ENCODE assay signal across 8 cellular contexts in the genomic region with DNA sequence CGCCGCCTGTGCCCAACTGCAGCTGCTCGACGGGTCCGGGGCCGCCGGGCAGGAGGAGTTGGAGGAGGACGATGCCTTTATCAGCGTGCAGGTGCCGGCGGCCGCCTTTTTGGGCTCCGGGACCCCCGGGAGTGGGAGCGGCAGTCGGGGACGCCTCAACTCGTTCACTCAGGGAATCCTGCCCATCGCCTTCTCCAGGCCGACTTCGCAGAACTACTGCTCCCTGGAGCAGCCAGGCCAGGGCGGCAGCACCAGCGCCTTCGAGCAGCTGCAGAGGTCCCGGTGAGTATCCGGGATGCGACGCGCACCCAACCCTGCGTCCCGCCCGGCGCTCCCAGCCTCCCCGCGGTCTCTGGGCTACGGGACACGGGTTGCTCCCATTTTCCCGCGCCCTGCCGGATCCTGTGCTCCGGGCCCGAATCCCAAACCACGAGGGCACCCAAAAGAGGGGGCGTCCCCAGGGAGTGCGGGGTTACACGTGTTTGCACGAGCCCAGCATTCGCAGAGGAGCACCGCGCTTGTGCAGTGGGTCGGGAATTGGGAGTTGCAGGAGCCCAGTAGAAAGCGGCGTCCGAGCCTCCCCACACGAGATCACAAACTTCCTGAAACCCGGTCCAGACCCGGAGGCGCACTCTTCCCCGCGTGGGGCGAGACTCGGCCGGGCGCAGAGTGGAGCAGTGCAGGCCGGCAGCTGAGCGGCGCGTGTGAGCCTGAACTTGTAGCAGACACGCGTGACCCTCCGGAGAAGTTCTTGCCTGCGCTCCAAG. TPM values are rescaled to one million over a fixed set of nuclear protein-coding genes. Genes with fewer than 3 reads are reported as not detected.
A peak's percentile ranks its signal among the peaks of the same experiment; 100 is the strongest.
DNase-seq lines count a peak whose midpoint lies in the region; ATAC-seq lines count a peak whose summit lies in the region.

No MANE protein-coding gene starts in this region.

- H2BK12ac ChIP-seq in neuronal stem cell (ENCODE audit: low read length) = no peak overlapping the region

- H3K27me3 ChIP-seq in neuronal stem cell (ENCODE audit: control insufficient read depth in 3 of 3, insufficient read depth in 3 of 3, low read depth in 1 of 3, low read length in 3 of 3) = peaks cover 13 to 31% (median 22%) of the 10 kb centered on the region in 3 experiments

- peak overlapping the region; percentile 93 for H3K18ac ChIP-seq in neuronal stem cell (ENCODE audit: low read length)

- ATAC-seq in HG03354 (IDR thresholded peaks at IDR 0.05; ENCODE audit: poor library complexity, severe bottlenecking, unreplicated experiment) = peak; percentile 34
- peak; percentile 29 for ATAC-seq in activated CD8-positive, alpha-beta T cell treated with anti-CD3 and anti-CD28 coated beads, Interleukin-2, amount 10 ng/mL, durations not matched to agents 7 days and 5 days

- H4K91ac ChIP-seq in neuronal stem cell (ENCODE audit: low read depth, low read length, poor library complexity) = no peak overlapping the region

- peak overlapping the region; percentile 27 for H2BK5ac ChIP-seq in neuronal stem cell (ENCODE audit: low read length)

- peak overlapping the region; percentile 15 for H3K14ac ChIP-seq in neuronal stem cell (ENCODE audit: low read length)

- peak overlapping the region; percentile 88 for H3K9ac ChIP-seq in neuronal stem cell (ENCODE audit: low read depth, low read length, poor library complexity)

- H2AFZ ChIP-seq in neuronal stem cell (ENCODE audit: low read length) = peak overlapping the region; percentile 99

- H3K23ac ChIP-seq in neuronal stem cell (ENCODE audit: low read depth, low read length, poor library complexity) = peak overlapping the region; percentile 21

- H3K4me1 Mint-ChIP-seq in activated CD8-positive, alpha-beta T cell treated with anti-CD3 and anti-CD28 coated beads, Interleukin-2, amount 10 ng/mL, durations not matched to agents 7 days and 5 days (ENCODE audit: low read depth) = peaks cover 42% of the 10 kb centered on the region

- H3K9me3 ChIP-seq in neuronal stem cell (replicated peaks in 1 of 2; ENCODE audit: control insufficient read depth in 2 of 2, insufficient read depth in 1 of 2, low read depth in 1 of 2, low read length in 2 of 2) = no peaks in the 10 kb centered on the region

- H4K8ac ChIP-seq in neuronal stem cell (ENCODE audit: low read depth, low read length) = no peak overlapping the region

- peak overlapping the region; percentile 32 for H2BK120ac ChIP-seq in neuronal stem cell (ENCODE audit: low read depth, low read length)

- POLR2A ChIA-PET in activated CD8-positive, alpha-beta T cell treated with anti-CD3 and anti-CD28 coated beads, Interleukin-2, amount 10 ng/mL, durations not matched to agents 7 days and 5 days (lab: Charles Lee) = interaction anchor here (0.9 kb wide), 1 partner anchor 224 kb away, joined by 3 read pairs; no protein-coding TSS in a partner anchor

- no CpG with 5 or more reads among the region's 72 CpGs for WGBS in neuronal stem cell (ENCODE audit: extremely low coverage in 2 of 2, insufficient read length in 2 of 2, insufficient replicate concordance in 1 of 2), 2 donors

- no peak overlapping the region for H3K27ac ChIP-seq in neuronal stem cell (replicated peaks; ENCODE audit: low read length)

- H3K27me3 Mint-ChIP-seq in activated CD8-positive, alpha-beta T cell treated with anti-CD3 and anti-CD28 coated beads, Interleukin-2, amount 10 ng/mL, durations not matched to agents 7 days and 5 days (ENCODE audit: low read depth) = peaks cover 30% of the 10 kb centered on the region

- no peaks in the 10 kb centered on the region for H3K36me3 Mint-ChIP-seq in activated CD8-positive, alpha-beta T cell treated with anti-CD3 and anti-CD28 coated beads, Interleukin-2, amount 10 ng/mL, durations not matched to agents 7 days and 5 days (ENCODE audit: low read depth)

- peaks cover 6% of the 10 kb centered on the region for H3K79me1 ChIP-seq in neuronal stem cell (ENCODE audit: low read depth, low read length)

- CTCF ChIA-PET in activated CD8-positive, alpha-beta T cell treated with anti-CD3 and anti-CD28 coated beads, Interleukin-2, amount 10 ng/mL, durations not matched to agents 7 days and 5 days (lab: Charles Lee) = no interaction called here

- H3K27ac Mint-ChIP-seq in activated CD8-positive, alpha-beta T cell treated with anti-CD3 and anti-CD28 coated beads, Interleukin-2, amount 10 ng/mL, durations not matched to agents 7 days and 5 days = peak overlapping the region; percentile 28

- peak overlapping the region; percentile 63 to 89 for H3K4me3 ChIP-seq in neuronal stem cell (ENCODE audit: low read length in 2 of 2)

- H2BK15ac ChIP-seq in neuronal stem cell (ENCODE audit: low read length) = no peak overlapping the region

- H3K4me2 ChIP-seq in neuronal stem cell (ENCODE audit: insufficient read depth, low read length, poor library complexity, severe bottlenecking) = peak overlapping the region; percentile 95

- no peak overlapping the region for H3K4ac ChIP-seq in neuronal stem cell (ENCODE audit: low read length)

- H3K9me3 Mint-ChIP-seq in activated CD8-positive, alpha-beta T cell treated with anti-CD3 and anti-CD28 coated beads, Interleukin-2, amount 10 ng/mL, durations not matched to agents 7 days and 5 days (ENCODE audit: insufficient read depth) = no peaks in the 10 kb centered on the region

- DNase-seq in NCI-H1092 treated with DMSO at 0.1 percent for 48 hours (lab: John Stamatoyannopoulos, UW) = peak; percentile 35
- DNase-seq in NCI-H1092 (lab: John Stamatoyannopoulos, UW) = no peak
- DNase-seq in activated CD8-positive, alpha-beta T cell treated with anti-CD3 and anti-CD28 coated beads, Interleukin-2, amount 10 ng/mL, durations not matched to agents 7 days and 5 days = peak; percentile 29
- DNase-seq in germinal center (ENCODE audit: low spot score) = peak; percentile 35
- DNase-seq in neuronal stem cell (ENCODE audit: low spot score) = peak; percentile 23
- no peak for DNase-seq in NCI-H2171 treated with DMSO at 0.1 percent for 48 hours (lab: John Stamatoyannopoulos, UW)
- DNase-seq in GOT3 (lab: John Stamatoyannopoulos, UW) = no peak

- no peak overlapping the region for H2AK5ac ChIP-seq in neuronal stem cell (ENCODE audit: low read depth, low read length)

- H3K4me3 Mint-ChIP-seq in activated CD8-positive, alpha-beta T cell treated with anti-CD3 and anti-CD28 coated beads, Interleukin-2, amount 10 ng/mL, durations not matched to agents 7 days and 5 days = peak overlapping the region; percentile 37

- H3K4me1 ChIP-seq in neuronal stem cell (ENCODE audit: control insufficient read depth in 2 of 2, insufficient read depth in 1 of 2, low read depth in 1 of 2, low read length in 2 of 2) = peaks cover 11 to 23% of the 10 kb centered on the region in 2 donors

- no peaks in the 10 kb centered on the region for H3K36me3 ChIP-seq in neuronal stem cell (replicated peaks in 1 of 2; ENCODE audit: control insufficient read depth in 2 of 2, insufficient read depth in 2 of 2, low read length in 2 of 2)

RNA-seq across cellular contexts. Expression of gene CABLES1, which starts 1.2 kb away (rescaled TPM):
- total RNA-seq in activated CD8-positive, alpha-beta T cell treated with anti-CD3 and anti-CD28 coated beads, Interleukin-2, amount 10 ng/mL, durations not matched to agents 7 days and 5 days = 1 to 10 TPM; 2.3 to 2.7 TPM
- polyA plus RNA-seq in neuronal stem cell (2013, experiment 1 of 2) = 2.2 TPM
- polyA plus RNA-seq in neuronal stem cell (2013, experiment 2 of 2) = 1.9 TPM

Comparison
In these comparisons a context has a peak if more than half of its experiments do, and no peak if none do; other contexts are left out.
1. DNase-seq: peak in NCI-H1092 treated with DMSO at 0.1 percent for 48 hours (single experiment), activated CD8-positive, alpha-beta T cell treated with anti-CD3 and anti-CD28 coated beads, Interleukin-2, amount 10 ng/mL, durations not matched to agents 7 days and 5 days (single experiment), germinal center (single experiment) and neuronal stem cell (single experiment); none in NCI-H1092 (single experiment), NCI-H2171 treated with DMSO at 0.1 percent for 48 hours (single experiment) and GOT3 (single experiment).